8 cellular contexts compared by ENCODE assay signal in the genomic region with DNA sequence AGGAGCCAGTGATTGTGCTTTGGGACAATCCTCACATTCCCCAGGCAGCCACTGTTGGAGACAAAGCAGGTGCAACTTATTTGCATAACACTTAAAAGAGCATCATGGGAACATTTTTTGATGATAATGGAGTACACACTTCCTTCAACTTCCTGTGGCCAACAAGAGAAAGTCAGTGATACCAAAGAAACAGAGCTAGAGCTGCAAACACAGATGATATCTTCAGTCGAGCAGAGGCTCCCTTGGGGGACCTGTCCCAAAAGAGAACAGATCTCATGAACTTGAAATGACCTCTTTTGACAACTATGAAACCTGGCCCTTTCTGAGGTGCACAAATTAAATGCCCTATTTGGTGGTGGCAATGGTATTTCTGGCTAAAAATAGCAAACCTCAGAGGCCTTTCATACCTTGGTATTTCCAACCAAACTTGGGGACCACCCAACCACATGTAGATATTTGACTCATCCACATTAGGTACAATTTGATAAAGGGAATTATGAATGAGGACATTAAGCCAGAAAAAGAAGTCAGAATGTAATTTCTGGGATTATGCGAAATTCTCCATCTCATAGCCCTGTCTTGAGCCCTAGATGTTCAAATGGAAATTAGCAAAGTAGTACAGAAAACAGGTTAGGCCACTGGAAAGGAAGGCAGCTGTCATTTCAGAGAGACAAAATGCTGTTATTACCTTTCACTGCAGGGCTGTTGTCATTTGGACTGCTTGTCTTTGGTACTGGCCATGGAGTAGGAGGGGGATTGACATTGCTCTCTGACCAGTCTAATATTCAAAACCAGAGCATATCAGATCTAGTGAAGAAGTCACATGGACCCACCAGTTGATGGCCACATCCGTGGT.
DNase-seq lines count a peak whose midpoint lies in the region; ATAC-seq and TF ChIP-seq lines count a peak whose summit lies in the region.

No MANE protein-coding gene starts in this region.

- TF ChIP-seq CTCF in GM10266 (IDR thresholded peaks at IDR 0.05; ENCODE audit: control insufficient read depth, insufficient read depth, low read depth, missing control alignments) (no peak), PC-3 (conservative IDR thresholded peaks at IDR 0.05; ENCODE audit: low read depth, low read length) (no peak), thyroid gland (IDR thresholded peaks at IDR 0.05) (no peak)

- H3K27me3 ChIP-seq in PC-3 (ENCODE audit: low read length) = no peaks in the 10 kb centered on the region
- H3K27me3 ChIP-seq in thyroid gland = no peaks in the 10 kb centered on the region

- H3K36me3 ChIP-seq in PC-3 (ENCODE audit: low read depth, low read length) = no peaks in the 10 kb centered on the region
- H3K36me3 ChIP-seq in thyroid gland = no peaks in the 10 kb centered on the region

- no peak for TF ChIP-seq POLR2A in thyroid gland (IDR thresholded peaks at IDR 0.05)

- BruUV-seq in PC-3 (replicated peaks; lab: Mats Ljungman, UMichigan) = no TSS peak

- H3K27me3 Mint-ChIP-seq in activated CD4-positive, alpha-beta memory T cell treated with anti-CD3 and anti-CD28 coated beads, Interleukin-2, amount 10 ng/mL, durations not matched to agents 7 days and 5 days = no peaks in the 10 kb centered on the region

- peak overlapping the region; percentile 26 for H3K27ac Mint-ChIP-seq in activated CD4-positive, alpha-beta memory T cell treated with anti-CD3 and anti-CD28 coated beads, Interleukin-2, amount 10 ng/mL, durations not matched to agents 7 days and 5 days

- intact Hi-C loops in PC-3 (cut with micrococcal nuclease) = no loop called here
- intact Hi-C loops in thyroid gland (cut with DNase I) = no loop called here

- H3K4me1 Mint-ChIP-seq in activated CD4-positive, alpha-beta memory T cell treated with anti-CD3 and anti-CD28 coated beads, Interleukin-2, amount 10 ng/mL, durations not matched to agents 7 days and 5 days = peaks cover 41% of the 10 kb centered on the region

- H3K27ac ChIP-seq in PC-3 (ENCODE audit: low read length) = no peak overlapping the region
- no peak overlapping the region for H3K27ac ChIP-seq in thyroid gland

- H3K4me3 ChIP-seq in PC-3 (ENCODE audit: low read length) = no peak overlapping the region
- no peak overlapping the region for H3K4me3 ChIP-seq in thyroid gland (replicated peaks in 1 of 3)

- no peak overlapping the region for H3K4me2 ChIP-seq in PC-3 (ENCODE audit: low read length)

- H3K9me3 ChIP-seq in PC-3 (ENCODE audit: low read length) (no peaks in the 10 kb centered on the region), thyroid gland (no peaks in the 10 kb centered on the region)

- ATAC-seq in GM19372 (IDR thresholded peaks at IDR 0.05; ENCODE audit: low read depth, unreplicated experiment) = peak; percentile 88
- ATAC-seq in HG03060 (IDR thresholded peaks at IDR 0.05; ENCODE audit: low read depth, unreplicated experiment) = peak; percentile 99
- no peak for ATAC-seq in PC-3

- peaks cover 2% of the 10 kb centered on the region for H3K9me3 Mint-ChIP-seq in activated CD4-positive, alpha-beta memory T cell treated with anti-CD3 and anti-CD28 coated beads, Interleukin-2, amount 10 ng/mL, durations not matched to agents 7 days and 5 days

- POLR2A ChIA-PET in activated CD4-positive, alpha-beta memory T cell treated with anti-CD3 and anti-CD28 coated beads, Interleukin-2, amount 10 ng/mL, durations not matched to agents 7 days and 5 days (lab: Charles Lee) = interaction anchor here (1.1 to 3.5 kb wide), 2 partner anchors 10 to 18 kb away, joined by 3 to 12 read pairs; no protein-coding TSS in a partner anchor
- POLR2A ChIA-PET in PC-3 (lab: Charles Lee; ENCODE audit: unreplicated experiment) = no interaction called here

- DNase-seq in GM10266 (ENCODE audit: extremely low spot score) (peak; percentile 57), kidney glomerular epithelial cell (lab: John Stamatoyannopoulos, UW) (no peak), NCI-H2227 (lab: John Stamatoyannopoulos, UW; ENCODE audit: unreplicated experiment) (no peak), PC-3 (no peak), thyroid gland (no peak)
- no peak for DNase-seq in activated CD4-positive, alpha-beta memory T cell treated with anti-CD3 and anti-CD28 coated beads, Interleukin-2, amount 10 ng/mL, durations not matched to agents 7 days and 5 days

- no peak overlapping the region for H3K9ac ChIP-seq in PC-3 (ENCODE audit: low read length)

- peaks cover 7% of the 10 kb centered on the region for H3K36me3 Mint-ChIP-seq in activated CD4-positive, alpha-beta memory T cell treated with anti-CD3 and anti-CD28 coated beads, Interleukin-2, amount 10 ng/mL, durations not matched to agents 7 days and 5 days (ENCODE audit: low read depth)

- H2AFZ ChIP-seq in PC-3 (ENCODE audit: low read length) = no peak overlapping the region

- no peaks in the 10 kb centered on the region for H3F3A ChIP-seq in PC-3 (ENCODE audit: low read length, unreplicated experiment)

- H3K9me2 ChIP-seq in PC-3 (replicated peaks; ENCODE audit: low read length) = no peaks in the 10 kb centered on the region

- H3K4me1 ChIP-seq in PC-3 (ENCODE audit: insufficient read depth, low read length) = no peaks in the 10 kb centered on the region
- H3K4me1 ChIP-seq in thyroid gland = no peaks in the 10 kb centered on the region

- H3K79me2 ChIP-seq in PC-3 (ENCODE audit: low read length) = no peaks in the 10 kb centered on the region

- WGBS in thyroid gland, 2 donors = 81 to 84% methylated on average over 3 of the region's 3 CpGs

- H3K4me3 Mint-ChIP-seq in activated CD4-positive, alpha-beta memory T cell treated with anti-CD3 and anti-CD28 coated beads, Interleukin-2, amount 10 ng/mL, durations not matched to agents 7 days and 5 days = no peak overlapping the region

- CTCF ChIA-PET in activated CD4-positive, alpha-beta memory T cell treated with anti-CD3 and anti-CD28 coated beads, Interleukin-2, amount 10 ng/mL, durations not matched to agents 7 days and 5 days (lab: Charles Lee) = interaction anchor here (0.7 to 0.9 kb wide), 2 partner anchors 10 kb away, joined by 3 to 4 read pairs; no protein-coding TSS in a partner anchor
- CTCF ChIA-PET in PC-3 (lab: Charles Lee) = no interaction called here

- H4K20me1 ChIP-seq in PC-3 (ENCODE audit: low read length) = no peaks in the 10 kb centered on the region
